In the genomic region with DNA sequence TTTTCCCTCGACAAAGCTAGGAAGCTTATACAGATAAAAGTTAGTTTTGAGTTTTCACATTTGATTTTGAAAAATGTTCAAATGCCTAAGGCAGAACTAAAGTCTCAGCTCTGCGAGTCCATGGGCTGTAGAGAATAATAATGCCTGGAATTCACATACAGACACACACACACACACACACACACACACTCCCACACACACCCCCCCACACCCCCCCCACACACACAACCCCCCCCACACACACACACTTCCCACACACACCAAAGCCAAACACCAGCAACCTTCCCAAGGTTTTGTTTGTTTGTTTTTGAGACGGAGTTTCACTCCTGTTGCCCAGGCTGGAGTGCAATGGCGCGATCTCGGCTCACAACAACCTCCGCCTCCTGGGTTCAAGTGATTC, we compare ENCODE assay signal across 17 cellular contexts.
DNase-seq lines count a peak whose midpoint lies in the region; ATAC-seq and TF ChIP-seq lines count a peak whose summit lies in the region.
"Had no signal": no experiment of that assay in that cellular context is flagged by ENCODE, and none has a peak within 500 bp of the region (broad histone marks: within the 10 kb centered on the region; RNA-seq: fewer than 3 reads in every experiment).

No MANE protein-coding gene starts in this region.

- no peaks in the 10 kb centered on the region for H3K36me3 Mint-ChIP-seq in immature natural killer cell
- H3K36me3 Mint-ChIP-seq: CD8-positive, alpha-beta T cell had no signal

- H3K27ac ChIP-seq in HEK293 (ENCODE audit: extremely low read depth, low read depth, low read length) (no peak overlapping the region), sigmoid colon (no peak overlapping the region)
- H3K27ac ChIP-seq: 22Rv1; BLaER1 treated with 17β-estradiol and CSF1 and Interleukin-3, amounts not matched to agents 10 nM and 100 nM; C4-2B had no signal

- no peaks in the 10 kb centered on the region for H3K9me3 Mint-ChIP-seq in immature natural killer cell
- H3K9me3 Mint-ChIP-seq: CD4-positive, alpha-beta T cell; CD8-positive, alpha-beta T cell had no signal

- peaks cover 2 to 40% (median 19%) of the 10 kb centered on the region in 3 donors for H3K27me3 Mint-ChIP-seq in immature natural killer cell (ENCODE audit: low read depth in 3 of 3)

- ATAC-seq in left lobe of liver: no peak
- ATAC-seq: A549; CD8-positive, alpha-beta T cell had no signal

- H3K4me1 ChIP-seq in HEK293 (ENCODE audit: control insufficient read depth, insufficient read depth, low read length) (no peaks in the 10 kb centered on the region), sigmoid colon (peaks cover 0 to 15% (median 14%) of the 10 kb centered on the region in 4 donors)
- H3K4me1 ChIP-seq: A549 had no signal

- H3K27ac Mint-ChIP-seq in immature natural killer cell: no peak overlapping the region
- H3K27ac Mint-ChIP-seq: B cell; CD4-positive, alpha-beta T cell; CD8-positive, alpha-beta T cell had no signal

- intact Hi-C loops in sigmoid colon (cut with DNase I): no loop called here

- no peak for TF ChIP-seq CTCF in HEK293 (tag by site-specific recombination; IDR thresholded peaks at IDR 0.05)
- no peak for TF ChIP-seq CTCF in sigmoid colon (IDR thresholded peaks at IDR 0.05)

- WGBS in sigmoid colon, 2 donors: 85 to 96% methylated on average over 7 of the region's 7 CpGs

- CTCF ChIA-PET in HEK293 (lab: Yijun Ruan, JAX): no interaction called here

- POLR2A ChIA-PET in HEK293 (lab: Yijun Ruan, JAX): interaction anchor here (0.6 kb wide), 1 partner anchor 119 kb away, joined by 4 read pairs; no protein-coding TSS in a partner anchor

- no peaks in the 10 kb centered on the region for H3K9me3 ChIP-seq in HEK293 (ENCODE audit: control insufficient read depth, insufficient read depth, low read depth, low read length)
- no peaks in the 10 kb centered on the region for H3K9me3 ChIP-seq in sigmoid colon
- H3K9me3 ChIP-seq: A549, Caco-2 had no signal

- H3K4me1 Mint-ChIP-seq in immature natural killer cell: no peaks in the 10 kb centered on the region
- H3K4me1 Mint-ChIP-seq: B cell had no signal

- TF ChIP-seq POLR2A in sigmoid colon (IDR thresholded peaks at IDR 0.05): no peak

- H3K36me3 ChIP-seq in HEK293 (ENCODE audit: control insufficient read depth in 2 of 2, insufficient read depth in 1 of 2, low read length in 2 of 2): no peaks in the 10 kb centered on the region
- H3K36me3 ChIP-seq in sigmoid colon: no peaks in the 10 kb centered on the region
- H3K36me3 ChIP-seq: BLaER1 treated with 17β-estradiol and CSF1 and Interleukin-3, amounts not matched to agents 10 nM and 100 nM had no signal

- no peak overlapping the region for H3K4me3 Mint-ChIP-seq in immature natural killer cell
- H3K4me3 Mint-ChIP-seq: B cell; CD4-positive, alpha-beta T cell; CD8-positive, alpha-beta T cell had no signal

- H3K4me3 ChIP-seq in HEK293 (ENCODE audit: low read depth, low read length) (no peak overlapping the region), sigmoid colon (no peak overlapping the region)
- H3K4me3 ChIP-seq: A549; BLaER1 treated with 17β-estradiol and CSF1 and Interleukin-3, amounts not matched to agents 10 nM and 100 nM had no signal

- peak; percentile 7 for DNase-seq in left lobe of liver (ENCODE audit: low spot score)
- DNase-seq in sigmoid colon: peak; percentile 10
- no peak for DNase-seq in OCI-M2 (lab: John Stamatoyannopoulos, UW; ENCODE audit: unreplicated experiment)
- no peak for DNase-seq in immature natural killer cell
- DNase-seq: AML-193; Caco-2; Calu3; CD4-positive, alpha-beta T cell; CD8-positive, alpha-beta T cell; DMS79 treated with DMSO at 0.1 percent for 48 hours; GF-D8 had no signal

- peaks cover 15 to 52% (median 33%) of the 10 kb centered on the region in 3 donors for H3K27me3 ChIP-seq in sigmoid colon
- H3K27me3 ChIP-seq: BLaER1 treated with 17β-estradiol and CSF1 and Interleukin-3, amounts not matched to agents 10 nM and 100 nM had no signal

- no peak for TF ChIP-seq EP300 in sigmoid colon (IDR thresholded peaks at IDR 0.05)

TF ChIP-seq in HEK293, 187 proteins besides CTCF, POLR2A, EP300 and RAD21 (continues in another document):
- TF ChIP-seq ZNF248 (tag by site-specific recombination; IDR thresholded peaks at IDR 0.05): no peak
- TF ChIP-seq, protein P1, sequence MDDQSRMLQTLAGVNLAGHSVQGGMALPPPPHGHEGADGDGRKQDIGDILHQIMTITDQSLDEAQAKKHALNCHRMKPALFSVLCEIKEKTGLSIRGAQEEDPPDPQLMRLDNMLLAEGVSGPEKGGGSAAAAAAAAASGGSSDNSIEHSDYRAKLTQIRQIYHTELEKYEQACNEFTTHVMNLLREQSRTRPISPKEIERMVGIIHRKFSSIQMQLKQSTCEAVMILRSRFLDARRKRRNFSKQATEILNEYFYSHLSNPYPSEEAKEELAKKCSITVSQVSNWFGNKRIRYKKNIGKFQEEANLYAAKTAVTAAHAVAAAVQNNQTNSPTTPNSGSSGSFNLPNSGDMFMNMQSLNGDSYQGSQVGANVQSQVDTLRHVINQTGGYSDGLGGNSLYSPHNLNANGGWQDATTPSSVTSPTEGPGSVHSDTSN (CRISPR knock-in tag; IDR thresholded peaks at IDR 0.05): no peak
- TF ChIP-seq ZNF776 (tag by site-specific recombination; IDR thresholded peaks at IDR 0.05; ENCODE audit: borderline replicate concordance): no peak
- no peak for TF ChIP-seq BCL11B (tag by site-specific recombination; IDR thresholded peaks at IDR 0.05; ENCODE audit: low read depth)
- TF ChIP-seq ZNF791 (tag by site-specific recombination; IDR thresholded peaks at IDR 0.05): no peak
- no peak for TF ChIP-seq FEZF1 (tag by site-specific recombination; IDR thresholded peaks at IDR 0.05)
- TF ChIP-seq, protein P2, sequence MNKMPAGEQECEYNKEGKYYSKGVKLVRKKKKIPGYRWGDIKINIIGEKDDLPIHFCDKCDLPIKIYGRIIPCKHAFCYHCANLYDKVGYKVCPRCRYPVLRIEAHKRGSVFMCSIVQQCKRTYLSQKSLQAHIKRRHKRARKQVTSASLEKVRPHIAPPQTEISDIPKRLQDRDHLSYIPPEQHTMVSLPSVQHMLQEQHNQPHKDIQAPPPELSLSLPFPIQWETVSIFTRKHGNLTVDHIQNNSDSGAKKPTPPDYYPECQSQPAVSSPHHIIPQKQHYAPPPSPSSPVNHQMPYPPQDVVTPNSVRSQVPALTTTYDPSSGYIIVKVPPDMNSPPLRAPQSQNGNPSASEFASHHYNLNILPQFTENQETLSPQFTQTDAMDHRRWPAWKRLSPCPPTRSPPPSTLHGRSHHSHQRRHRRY (tag by site-specific recombination; IDR thresholded peaks at IDR 0.05): no peak
- TF ChIP-seq, protein P3, sequence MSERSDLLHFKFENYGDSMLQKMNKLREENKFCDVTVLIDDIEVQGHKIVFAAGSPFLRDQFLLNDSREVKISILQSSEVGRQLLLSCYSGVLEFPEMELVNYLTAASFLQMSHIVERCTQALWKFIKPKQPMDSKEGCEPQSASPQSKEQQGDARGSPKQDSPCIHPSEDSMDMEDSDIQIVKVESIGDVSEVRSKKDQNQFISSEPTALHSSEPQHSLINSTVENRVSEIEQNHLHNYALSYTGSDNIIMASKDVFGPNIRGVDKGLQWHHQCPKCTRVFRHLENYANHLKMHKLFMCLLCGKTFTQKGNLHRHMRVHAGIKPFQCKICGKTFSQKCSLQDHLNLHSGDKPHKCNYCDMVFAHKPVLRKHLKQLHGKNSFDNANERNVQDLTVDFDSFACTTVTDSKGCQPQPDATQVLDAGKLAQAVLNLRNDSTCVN (tag by site-specific recombination; optimal IDR thresholded peaks at IDR 0.05): no peak
- no peak for TF ChIP-seq KLF16 (tag by site-specific recombination; IDR thresholded peaks at IDR 0.05)
- TF ChIP-seq ZNF121 (tag by site-specific recombination; IDR thresholded peaks at IDR 0.05): no peak
- TF ChIP-seq ZNF670 (tag by site-specific recombination; IDR thresholded peaks at IDR 0.05; ENCODE audit: low read depth): no peak
- TF ChIP-seq EGR2 (tag by site-specific recombination; IDR thresholded peaks at IDR 0.05; ENCODE audit: low read depth): peak; percentile 65
- TF ChIP-seq ZFHX2 (tag by site-specific recombination; conservative IDR thresholded peaks at IDR 0.05): peak; percentile 74
- TF ChIP-seq, protein P4, sequence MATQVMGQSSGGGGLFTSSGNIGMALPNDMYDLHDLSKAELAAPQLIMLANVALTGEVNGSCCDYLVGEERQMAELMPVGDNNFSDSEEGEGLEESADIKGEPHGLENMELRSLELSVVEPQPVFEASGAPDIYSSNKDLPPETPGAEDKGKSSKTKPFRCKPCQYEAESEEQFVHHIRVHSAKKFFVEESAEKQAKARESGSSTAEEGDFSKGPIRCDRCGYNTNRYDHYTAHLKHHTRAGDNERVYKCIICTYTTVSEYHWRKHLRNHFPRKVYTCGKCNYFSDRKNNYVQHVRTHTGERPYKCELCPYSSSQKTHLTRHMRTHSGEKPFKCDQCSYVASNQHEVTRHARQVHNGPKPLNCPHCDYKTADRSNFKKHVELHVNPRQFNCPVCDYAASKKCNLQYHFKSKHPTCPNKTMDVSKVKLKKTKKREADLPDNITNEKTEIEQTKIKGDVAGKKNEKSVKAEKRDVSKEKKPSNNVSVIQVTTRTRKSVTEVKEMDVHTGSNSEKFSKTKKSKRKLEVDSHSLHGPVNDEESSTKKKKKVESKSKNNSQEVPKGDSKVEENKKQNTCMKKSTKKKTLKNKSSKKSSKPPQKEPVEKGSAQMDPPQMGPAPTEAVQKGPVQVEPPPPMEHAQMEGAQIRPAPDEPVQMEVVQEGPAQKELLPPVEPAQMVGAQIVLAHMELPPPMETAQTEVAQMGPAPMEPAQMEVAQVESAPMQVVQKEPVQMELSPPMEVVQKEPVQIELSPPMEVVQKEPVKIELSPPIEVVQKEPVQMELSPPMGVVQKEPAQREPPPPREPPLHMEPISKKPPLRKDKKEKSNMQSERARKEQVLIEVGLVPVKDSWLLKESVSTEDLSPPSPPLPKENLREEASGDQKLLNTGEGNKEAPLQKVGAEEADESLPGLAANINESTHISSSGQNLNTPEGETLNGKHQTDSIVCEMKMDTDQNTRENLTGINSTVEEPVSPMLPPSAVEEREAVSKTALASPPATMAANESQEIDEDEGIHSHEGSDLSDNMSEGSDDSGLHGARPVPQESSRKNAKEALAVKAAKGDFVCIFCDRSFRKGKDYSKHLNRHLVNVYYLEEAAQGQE (tag by site-specific recombination; IDR thresholded peaks at IDR 0.05): no peak
- TF ChIP-seq ZNF677 (tag by site-specific recombination; IDR thresholded peaks at IDR 0.05): no peak

Comparison
In these comparisons a context has a peak if more than half of its experiments do, and no peak if none do; other contexts are left out.
1. DNase-seq: peak in left lobe of liver (single experiment) and sigmoid colon (single experiment); none in OCI-M2 (single experiment) and immature natural killer cell (0 of 3).